ENCODE assay signal across 13 cellular contexts in the genomic region with DNA sequence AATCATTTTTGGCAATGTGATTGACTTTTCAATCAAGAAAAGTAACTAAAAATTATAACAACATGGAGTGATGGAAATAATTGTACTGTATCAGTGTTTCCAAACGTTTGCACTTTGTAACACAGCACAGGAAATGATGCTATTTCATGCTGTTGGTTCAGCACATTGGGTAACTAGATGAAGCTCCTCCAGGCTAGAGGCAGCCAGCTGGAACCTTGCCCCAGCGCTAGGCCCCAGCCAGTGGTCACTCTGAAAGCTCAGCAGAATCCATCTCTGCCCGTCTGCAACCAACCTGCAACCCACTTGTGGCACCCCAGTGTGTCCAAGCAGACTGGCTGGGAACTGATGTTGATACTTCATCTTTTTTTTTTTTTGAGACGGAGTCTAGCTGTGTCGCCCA. TPM values are rescaled to one million over a fixed set of nuclear protein-coding genes. Genes with fewer than 3 reads are reported as not detected.
A peak's percentile ranks its signal among the peaks of the same experiment; 100 is the strongest.
DNase-seq lines count a peak whose midpoint lies in the region; ATAC-seq and TF ChIP-seq lines count a peak whose summit lies in the region.
"Had no signal": no experiment of that assay in that cellular context is flagged by ENCODE, and none has a peak within 500 bp of the region (broad histone marks: within the 10 kb centered on the region; RNA-seq: fewer than 3 reads in every experiment).

No MANE protein-coding gene starts in this region.

- ATAC-seq in activated naive CD8-positive, alpha-beta T cell treated with anti-CD3 and anti-CD28 coated beads, Interleukin-2, amount 10 ng/mL, durations not matched to agents 7 days and 5 days (ENCODE audit: low read depth) = no peak
- ATAC-seq in left ventricle myocardium superior (peak; percentile 65), GM19463 (IDR thresholded peaks at IDR 0.05; ENCODE audit: unreplicated experiment) (no peak)
- ATAC-seq in stimulated activated effector memory CD8-positive, alpha-beta T cell treated with anti-CD3 and anti-CD28 coated beads, Interleukin-12 subunit alpha, Interleukin-12 subunit beta, amount 100 ng/mL, for 72 hours = peak; percentile 34

- no peaks in the 10 kb centered on the region for H3K9me3 ChIP-seq in BE2C
- H3K9me3 ChIP-seq: esophagus muscularis mucosa had no signal

- H3K4me3 ChIP-seq in BE2C (ENCODE audit: low read depth, low read length) = no peak overlapping the region
- H3K4me3 ChIP-seq: esophagus muscularis mucosa had no signal

- peaks cover 64% of the 10 kb centered on the region for H3K36me3 Mint-ChIP-seq in activated CD4-positive, alpha-beta T cell treated with anti-CD3 and anti-CD28 coated beads, Interleukin-2, amount 10 ng/mL, durations not matched to agents 7 days and 5 days (ENCODE audit: low read depth)
- H3K36me3 Mint-ChIP-seq in activated naive CD8-positive, alpha-beta T cell treated with anti-CD3 and anti-CD28 coated beads, Interleukin-2, amount 10 ng/mL, durations not matched to agents 7 days and 5 days = peaks cover 28% of the 10 kb centered on the region
- H3K36me3 Mint-ChIP-seq in stimulated activated effector memory CD8-positive, alpha-beta T cell treated with anti-CD3 and anti-CD28 coated beads, Interleukin-12 subunit alpha, Interleukin-12 subunit beta, amount 100 ng/mL, for 72 hours = peaks cover 76% of the 10 kb centered on the region

- POLR2A ChIA-PET in activated CD4-positive, alpha-beta T cell treated with anti-CD3 and anti-CD28 coated beads, Interleukin-2, amount 10 ng/mL, durations not matched to agents 7 days and 5 days (lab: Charles Lee) = no interaction called here
- POLR2A ChIA-PET in activated naive CD8-positive, alpha-beta T cell treated with anti-CD3 and anti-CD28 coated beads, Interleukin-2, amount 10 ng/mL, durations not matched to agents 7 days and 5 days (lab: Charles Lee) = interaction anchor here (1.0 kb wide), 1 partner anchor 11 kb away, joined by 4 read pairs; no protein-coding TSS in a partner anchor

- no peak for DNase-seq in activated CD4-positive, alpha-beta T cell treated with anti-CD3 and anti-CD28 coated beads, Interleukin-2, amount 10 ng/mL, durations not matched to agents 7 days and 5 days
- no peak for DNase-seq in activated CD4-positive, alpha-beta T cell treated with anti-CD3 and anti-CD28 coated beads, Interleukin-2, amount 50 U/mL, for 4 hours
- no peak for DNase-seq in activated naive CD8-positive, alpha-beta T cell treated with anti-CD3 and anti-CD28 coated beads, Interleukin-2, amount 10 ng/mL, durations not matched to agents 7 days and 5 days
- DNase-seq in left ventricle myocardium superior (peak; percentile 72), BE2C (no peak), SHP77 treated with DMSO at 0.1 percent for 48 hours (lab: John Stamatoyannopoulos, UW) (no peak)
- no peak for DNase-seq in stimulated activated effector memory CD8-positive, alpha-beta T cell treated with anti-CD3 and anti-CD28 coated beads, Interleukin-12 subunit alpha, Interleukin-12 subunit beta, amount 100 ng/mL, for 72 hours (ENCODE audit: low spot score in 2 of 2)
- DNase-seq: NCI-H1105 treated with DMSO at 0.1 percent for 48 hours, retina had no signal

- intact Hi-C loops in left ventricle myocardium superior (cut with micrococcal nuclease) = no loop called here

- peaks cover 23% of the 10 kb centered on the region for H3K4me1 Mint-ChIP-seq in activated CD4-positive, alpha-beta T cell treated with anti-CD3 and anti-CD28 coated beads, Interleukin-2, amount 10 ng/mL, durations not matched to agents 7 days and 5 days
- peaks cover 16% of the 10 kb centered on the region for H3K4me1 Mint-ChIP-seq in activated naive CD8-positive, alpha-beta T cell treated with anti-CD3 and anti-CD28 coated beads, Interleukin-2, amount 10 ng/mL, durations not matched to agents 7 days and 5 days
- peaks cover 35% of the 10 kb centered on the region for H3K4me1 Mint-ChIP-seq in stimulated activated effector memory CD8-positive, alpha-beta T cell treated with anti-CD3 and anti-CD28 coated beads, Interleukin-12 subunit alpha, Interleukin-12 subunit beta, amount 100 ng/mL, for 72 hours
- H3K4me1 Mint-ChIP-seq: memory B cell had no signal

- no peaks in the 10 kb centered on the region for H3K9me3 Mint-ChIP-seq in activated CD4-positive, alpha-beta T cell treated with anti-CD3 and anti-CD28 coated beads, Interleukin-2, amount 10 ng/mL, durations not matched to agents 7 days and 5 days
- H3K9me3 Mint-ChIP-seq in activated naive CD8-positive, alpha-beta T cell treated with anti-CD3 and anti-CD28 coated beads, Interleukin-2, amount 10 ng/mL, durations not matched to agents 7 days and 5 days = no peaks in the 10 kb centered on the region
- no peaks in the 10 kb centered on the region for H3K9me3 Mint-ChIP-seq in stimulated activated effector memory CD8-positive, alpha-beta T cell treated with anti-CD3 and anti-CD28 coated beads, Interleukin-12 subunit alpha, Interleukin-12 subunit beta, amount 100 ng/mL, for 72 hours
- H3K9me3 Mint-ChIP-seq: memory B cell; T-helper 1 cell treated with Interleukin-12 subunit alpha and Interleukin-12 subunit beta and Interleukin-4 antibody, amounts not matched to agents 30 μg/mL and 1 μg/mL, for 36 hours had no signal

- H3K27me3 ChIP-seq in BE2C = no peaks in the 10 kb centered on the region
- H3K27me3 ChIP-seq: esophagus muscularis mucosa had no signal

- peak overlapping the region; percentile 46 for H3K27ac Mint-ChIP-seq in activated CD4-positive, alpha-beta T cell treated with anti-CD3 and anti-CD28 coated beads, Interleukin-2, amount 10 ng/mL, durations not matched to agents 7 days and 5 days
- H3K27ac Mint-ChIP-seq in activated naive CD8-positive, alpha-beta T cell treated with anti-CD3 and anti-CD28 coated beads, Interleukin-2, amount 10 ng/mL, durations not matched to agents 7 days and 5 days = peak overlapping the region; percentile 10
- peak overlapping the region; percentile 23 for H3K27ac Mint-ChIP-seq in stimulated activated effector memory CD8-positive, alpha-beta T cell treated with anti-CD3 and anti-CD28 coated beads, Interleukin-12 subunit alpha, Interleukin-12 subunit beta, amount 100 ng/mL, for 72 hours
- H3K27ac Mint-ChIP-seq: T-helper 1 cell treated with Interleukin-12 subunit alpha and Interleukin-12 subunit beta and Interleukin-4 antibody, amounts not matched to agents 30 μg/mL and 1 μg/mL, for 36 hours had no signal

- no peak for TF ChIP-seq CTCF in BE2C (IDR thresholded peaks at IDR 0.05; ENCODE audit: low read depth, low read length)

- no peaks in the 10 kb centered on the region for H3K27me3 Mint-ChIP-seq in activated CD4-positive, alpha-beta T cell treated with anti-CD3 and anti-CD28 coated beads, Interleukin-2, amount 10 ng/mL, durations not matched to agents 7 days and 5 days
- H3K27me3 Mint-ChIP-seq in activated naive CD8-positive, alpha-beta T cell treated with anti-CD3 and anti-CD28 coated beads, Interleukin-2, amount 10 ng/mL, durations not matched to agents 7 days and 5 days = no peaks in the 10 kb centered on the region
- H3K27me3 Mint-ChIP-seq: memory B cell had no signal

- no peaks in the 10 kb centered on the region for H3K36me3 ChIP-seq in BE2C

- H3K4me3 Mint-ChIP-seq in activated CD4-positive, alpha-beta T cell treated with anti-CD3 and anti-CD28 coated beads, Interleukin-2, amount 10 ng/mL, durations not matched to agents 7 days and 5 days = no peak overlapping the region
- H3K4me3 Mint-ChIP-seq in activated naive CD8-positive, alpha-beta T cell treated with anti-CD3 and anti-CD28 coated beads, Interleukin-2, amount 10 ng/mL, durations not matched to agents 7 days and 5 days = no peak overlapping the region
- no peak overlapping the region for H3K4me3 Mint-ChIP-seq in stimulated activated effector memory CD8-positive, alpha-beta T cell treated with anti-CD3 and anti-CD28 coated beads, Interleukin-12 subunit alpha, Interleukin-12 subunit beta, amount 100 ng/mL, for 72 hours
- H3K4me3 Mint-ChIP-seq: memory B cell; T-helper 1 cell treated with Interleukin-12 subunit alpha and Interleukin-12 subunit beta and Interleukin-4 antibody, amounts not matched to agents 30 μg/mL and 1 μg/mL, for 36 hours had no signal

- CTCF ChIA-PET in activated CD4-positive, alpha-beta T cell treated with anti-CD3 and anti-CD28 coated beads, Interleukin-2, amount 10 ng/mL, durations not matched to agents 7 days and 5 days (lab: Charles Lee) = interaction anchor here (0.6 to 1.1 kb wide), 2 partner anchors 11 to 516 kb away, joined by 3 read pairs; no protein-coding TSS in a partner anchor

- H3K4me1 ChIP-seq in BE2C = no peaks in the 10 kb centered on the region
- H3K4me1 ChIP-seq: esophagus muscularis mucosa had no signal

RNA-seq across cellular contexts. Expression of a gene that starts 15.3 kb away (rescaled TPM):
- 10 to 100 TPM; 25.6 to 31.1 TPM for total RNA-seq in activated CD4-positive, alpha-beta T cell treated with anti-CD3 and anti-CD28 coated beads, Interleukin-2, amount 10 ng/mL, durations not matched to agents 7 days and 5 days
- total RNA-seq in activated naive CD8-positive, alpha-beta T cell treated with anti-CD3 and anti-CD28 coated beads, Interleukin-2, amount 10 ng/mL, durations not matched to agents 7 days and 5 days = 10 to 100 TPM; 31.3 to 34.9 TPM
- 28.5 TPM for total RNA-seq in left ventricle myocardium superior
- polyA plus RNA-seq in BE2C (2012; ENCODE audit: insufficient read depth, insufficient read length, low read depth) = 21.1 TPM

RNA-seq across cellular contexts. Expression of a gene that starts 15.3 kb away (rescaled TPM):
- total RNA-seq in activated CD4-positive, alpha-beta T cell treated with anti-CD3 and anti-CD28 coated beads, Interleukin-2, amount 10 ng/mL, durations not matched to agents 7 days and 5 days = 10 to 100 TPM; 21.6 to 25.3 TPM
- total RNA-seq in activated naive CD8-positive, alpha-beta T cell treated with anti-CD3 and anti-CD28 coated beads, Interleukin-2, amount 10 ng/mL, durations not matched to agents 7 days and 5 days = 10 to 100 TPM; 36.2 to 36.7 TPM
- 28.2 TPM for total RNA-seq in left ventricle myocardium superior
- polyA plus RNA-seq in BE2C (2012; ENCODE audit: insufficient read depth, insufficient read length, low read depth) = 21.3 TPM

Comparison
In these comparisons a context has a peak if more than half of its experiments do, and no peak if none do; other contexts are left out.
1. ATAC-seq: peak in left ventricle myocardium superior (single experiment) and stimulated activated effector memory CD8-positive, alpha-beta T cell treated with anti-CD3 and anti-CD28 coated beads, Interleukin-12 subunit alpha, Interleukin-12 subunit beta, amount 100 ng/mL, for 72 hours (single experiment); none in activated naive CD8-positive, alpha-beta T cell treated with anti-CD3 and anti-CD28 coated beads, Interleukin-2, amount 10 ng/mL, durations not matched to agents 7 days and 5 days (single experiment) and GM19463 (single experiment).
2. Peak in every context shown above with its lines, with median percentiles within 50 percentile points of each other: H3K27ac Mint-ChIP-seq.